ENCODE assay signal across 22 cellular contexts in genomic region chr17:68711858-68712257, GRCh38.
DNase-seq lines count a peak whose midpoint lies in the region; TF ChIP-seq lines count a peak whose summit lies in the region.
"Had no signal": no experiment of that assay in that cellular context is flagged by ENCODE, and none has a peak within 500 bp of the region (broad histone marks: within the 10 kb centered on the region; RNA-seq: fewer than 3 reads in every experiment).

No MANE protein-coding gene starts in this region.

- in situ Hi-C loops in GM23248 (cut with MboI) = no loop called here

- no peaks in the 10 kb centered on the region for H3K27me3 ChIP-seq in GM23248 (replicated peaks; ENCODE audit: insufficient read depth)
- no peaks in the 10 kb centered on the region for H3K27me3 ChIP-seq in Karpas-422 (ENCODE audit: low read length)
- H3K27me3 ChIP-seq: BLaER1, ovary had no signal

- H4K20me1 ChIP-seq in GM23248 (ENCODE audit: insufficient read depth) = no peaks in the 10 kb centered on the region
- no peaks in the 10 kb centered on the region for H4K20me1 ChIP-seq in Karpas-422 (ENCODE audit: insufficient read depth, low read depth, low read length)
- H4K20me1 ChIP-seq: BLaER1 had no signal

- no peaks in the 10 kb centered on the region for H3K36me3 ChIP-seq in GM23248 (ENCODE audit: low read depth)
- H3K36me3 ChIP-seq in Karpas-422 (ENCODE audit: insufficient read depth, low read length) = no peaks in the 10 kb centered on the region
- H3K36me3 ChIP-seq: BLaER1, ovary, thoracic aorta had no signal

- H3K9me2 ChIP-seq in GM23248 (ENCODE audit: insufficient read depth) = no peaks in the 10 kb centered on the region
- no peaks in the 10 kb centered on the region for H3K9me2 ChIP-seq in Karpas-422 (replicated peaks; ENCODE audit: insufficient read depth, low read length)

- DNase-seq in AG10803 (ENCODE audit: low read depth) (peak; percentile 9), GM23248 (peak; percentile 26), cardiac fibroblast (ENCODE audit: low read depth in 2 of 2) (peak; percentile 33 to 89), iris pigment epithelial cell (ENCODE audit: low read depth) (peak; percentile 85), posterior cingulate gyrus (no peak), Karpas-422 (no peak), KG1 (lab: John Stamatoyannopoulos, UW) (no peak)
- DNase-seq: ACHN; activated CD4-positive, CD25-positive, alpha-beta regulatory T cell; activated naive CD4-positive, alpha-beta T cell treated with anti-CD3 and anti-CD28 coated beads, Interleukin-2, amount 10 ng/mL, durations not matched to agents 7 days and 5 days; amygdala; kidney; NCI-H1105 treated with DMSO at 0.1 percent for 48 hours; NCI-H2029; NCI-H774; ovary; retina had no signal

- H2AFZ ChIP-seq in GM23248 (no peak overlapping the region), Karpas-422 (ENCODE audit: low read length) (no peak overlapping the region)

- 11 to 16% methylated on average over 4 of the region's 4 CpGs for WGBS in GM23248 (ENCODE audit: low coverage in 1 of 2, low lambda C conversion rate in 2 of 2, missing lambda C conversion rate in 2 of 2), 2 experiments

- no peaks in the 10 kb centered on the region for H3K79me2 ChIP-seq in GM23248 (ENCODE audit: insufficient read depth)
- no peaks in the 10 kb centered on the region for H3K79me2 ChIP-seq in Karpas-422 (ENCODE audit: low read length)

- H3K9ac ChIP-seq in GM23248 (no peak overlapping the region), Karpas-422 (ENCODE audit: low read length) (no peak overlapping the region)
- H3K9ac ChIP-seq: BLaER1 had no signal

- no peak overlapping the region for H3K4me3 ChIP-seq in AG10803 (ENCODE audit: low read length)
- no peak overlapping the region for H3K4me3 ChIP-seq in GM23248
- H3K4me3 ChIP-seq in cardiac fibroblast (replicated peaks in 1 of 2; ENCODE audit: low read depth in 2 of 2, low read length in 2 of 2) = no peak overlapping the region
- H3K4me3 ChIP-seq in Karpas-422 (ENCODE audit: low read length) = no peak overlapping the region
- H3K4me3 ChIP-seq: BLaER1, GM12878, ovary, skin epidermis, thoracic aorta had no signal

- H3K4me2 ChIP-seq in GM23248 (ENCODE audit: unreplicated experiment) (peak overlapping the region; percentile 16), Karpas-422 (ENCODE audit: low read depth, low read length, poor library complexity, severe bottlenecking) (no peak overlapping the region)
- H3K4me2 ChIP-seq: BLaER1 had no signal

- intact Hi-C loops in posterior cingulate gyrus (cut with DNase I) = no loop called here

- peaks cover 40% of the 10 kb centered on the region for H3F3A ChIP-seq in GM23248 (ENCODE audit: insufficient read depth)

- no peaks in the 10 kb centered on the region for H3K9me3 ChIP-seq in GM23248 (ENCODE audit: low read depth)
- H3K9me3 ChIP-seq in Karpas-422 (ENCODE audit: low read length) = no peaks in the 10 kb centered on the region
- H3K9me3 ChIP-seq: BLaER1, ovary, thoracic aorta had no signal

- H3K27ac ChIP-seq in GM23248 = no peak overlapping the region
- no peak overlapping the region for H3K27ac ChIP-seq in Karpas-422 (ENCODE audit: low read length)
- H3K27ac ChIP-seq: BLaER1, ovary, RWPE1, thoracic aorta had no signal

- TF ChIP-seq CTCF in AG10803 (conservative IDR thresholded peaks at IDR 0.05; ENCODE audit: low read length) (no peak), cardiac fibroblast (IDR thresholded peaks at IDR 0.05; ENCODE audit: low read depth, low read length) (no peak)

- peaks cover 37% of the 10 kb centered on the region for H3K4me1 ChIP-seq in GM23248 (ENCODE audit: insufficient read depth)
- H3K4me1 ChIP-seq in Karpas-422 (ENCODE audit: low read length) = no peaks in the 10 kb centered on the region
- H3K4me1 ChIP-seq: BLaER1 had no signal

Comparison
In these comparisons a context has a peak if more than half of its experiments do, and no peak if none do; other contexts are left out.
1. DNase-seq: peak in AG10803 (single experiment), GM23248 (single experiment), cardiac fibroblast (2 of 2) and iris pigment epithelial cell (single experiment); none in posterior cingulate gyrus (0 of 10), Karpas-422 (single experiment) and KG1 (single experiment).